In genomic region chr2:228532233-228532632, GRCh38 we compare ENCODE assay signal across 31 cellular contexts.
"Had no signal": no experiment of that assay in that cellular context is flagged by ENCODE, and none has a peak within 500 bp of the region (broad histone marks: within the 10 kb centered on the region; RNA-seq: fewer than 3 reads in every experiment).

No MANE protein-coding gene starts in this region.

- H3K27ac Mint-ChIP-seq: immature natural killer cell; naive thymus-derived CD8-positive, alpha-beta T cell; nephron; stimulated activated effector memory CD8-positive, alpha-beta T cell treated with anti-CD3 and anti-CD28 coated beads, Interleukin-12 subunit alpha, Interleukin-12 subunit beta, amount 100 ng/mL, for 72 hours; stimulated activated naive CD8-positive, alpha-beta T cell treated with anti-CD3 and anti-CD28 coated beads, Interleukin-15, Interleukin-2, amounts not matched to agents 100 ng/mL and 50 ng/mL, for 24 hours had no signal

- DNase-seq: hypothalamus; immature natural killer cell; kidney; left colon; left lung; lower lobe of right lung; mammary epithelial cell; mesenchymal stem cell; naive thymus-derived CD8-positive, alpha-beta T cell; nucleus accumbens; pancreas; posterior cingulate gyrus; retina; right cardiac atrium; spleen; stimulated activated CD4-positive, alpha-beta T cell treated with anti-CD3 and anti-CD28 coated beads, Interleukin-4, amount 100 ng/mL, for 24 hours; stimulated activated naive CD4-positive, alpha-beta T cell; tibial artery; trophoblast cell; upper lobe of right lung had no signal

- H3K27me3 Mint-ChIP-seq: naive thymus-derived CD8-positive, alpha-beta T cell; stimulated activated naive CD8-positive, alpha-beta T cell treated with anti-CD3 and anti-CD28 coated beads, Interleukin-15, Interleukin-2, amounts not matched to agents 100 ng/mL and 50 ng/mL, for 24 hours had no signal

- H3K9me3 ChIP-seq: pancreas, prostate gland had no signal

- H3K4me3 Mint-ChIP-seq: immature natural killer cell; naive thymus-derived CD8-positive, alpha-beta T cell; nephron; neural crest cell; stimulated activated effector memory CD8-positive, alpha-beta T cell treated with anti-CD3 and anti-CD28 coated beads, Interleukin-12 subunit alpha, Interleukin-12 subunit beta, amount 100 ng/mL, for 72 hours; stimulated activated naive CD8-positive, alpha-beta T cell treated with anti-CD3 and anti-CD28 coated beads, Interleukin-15, Interleukin-2, amounts not matched to agents 100 ng/mL and 50 ng/mL, for 24 hours had no signal

- H3K36me3 Mint-ChIP-seq: immature natural killer cell; naive thymus-derived CD8-positive, alpha-beta T cell; stimulated activated effector memory CD8-positive, alpha-beta T cell treated with anti-CD3 and anti-CD28 coated beads, Interleukin-12 subunit alpha, Interleukin-12 subunit beta, amount 100 ng/mL, for 72 hours had no signal

- ATAC-seq: left colon; left lung; lower lobe of right lung; naive thymus-derived CD8-positive, alpha-beta T cell; pancreas; right cardiac atrium; sciatic nerve; stimulated activated effector memory CD8-positive, alpha-beta T cell treated with anti-CD3 and anti-CD28 coated beads, Interleukin-12 subunit alpha, Interleukin-12 subunit beta, amount 100 ng/mL, for 72 hours; upper lobe of right lung had no signal

- H3K4me1 ChIP-seq: left lung, lower lobe of right lung, pancreas, prostate gland, spleen, suprapubic skin, tibial artery, upper lobe of right lung had no signal

- H3K4me1 Mint-ChIP-seq: immature natural killer cell; naive thymus-derived CD8-positive, alpha-beta T cell; nephron; neural crest cell; stimulated activated effector memory CD8-positive, alpha-beta T cell treated with anti-CD3 and anti-CD28 coated beads, Interleukin-12 subunit alpha, Interleukin-12 subunit beta, amount 100 ng/mL, for 72 hours had no signal

- H3K27ac ChIP-seq: left lung, lower lobe of right lung, pancreas, prostate gland, skin epidermis, spleen, suprapubic skin, thoracic aorta, tibial artery, upper lobe of right lung had no signal

- H3K27me3 ChIP-seq: left lung, pancreas, spleen, suprapubic skin, tibial artery, upper lobe of right lung had no signal

- H3K36me3 ChIP-seq: left lung, lower lobe of right lung, pancreas, prostate gland, spleen, suprapubic skin, thoracic aorta, tibial artery, upper lobe of right lung had no signal

- FAIRE-seq: islet of Langerhans, kidney, pancreas, urothelium cell line had no signal

- H3K4me3 ChIP-seq: left lung, lower lobe of right lung, pancreas, prostate gland, skin epidermis, spleen, suprapubic skin, thoracic aorta, tibial artery, upper lobe of right lung had no signal
